20 cellular contexts compared by ENCODE assay signal in the genomic region with DNA sequence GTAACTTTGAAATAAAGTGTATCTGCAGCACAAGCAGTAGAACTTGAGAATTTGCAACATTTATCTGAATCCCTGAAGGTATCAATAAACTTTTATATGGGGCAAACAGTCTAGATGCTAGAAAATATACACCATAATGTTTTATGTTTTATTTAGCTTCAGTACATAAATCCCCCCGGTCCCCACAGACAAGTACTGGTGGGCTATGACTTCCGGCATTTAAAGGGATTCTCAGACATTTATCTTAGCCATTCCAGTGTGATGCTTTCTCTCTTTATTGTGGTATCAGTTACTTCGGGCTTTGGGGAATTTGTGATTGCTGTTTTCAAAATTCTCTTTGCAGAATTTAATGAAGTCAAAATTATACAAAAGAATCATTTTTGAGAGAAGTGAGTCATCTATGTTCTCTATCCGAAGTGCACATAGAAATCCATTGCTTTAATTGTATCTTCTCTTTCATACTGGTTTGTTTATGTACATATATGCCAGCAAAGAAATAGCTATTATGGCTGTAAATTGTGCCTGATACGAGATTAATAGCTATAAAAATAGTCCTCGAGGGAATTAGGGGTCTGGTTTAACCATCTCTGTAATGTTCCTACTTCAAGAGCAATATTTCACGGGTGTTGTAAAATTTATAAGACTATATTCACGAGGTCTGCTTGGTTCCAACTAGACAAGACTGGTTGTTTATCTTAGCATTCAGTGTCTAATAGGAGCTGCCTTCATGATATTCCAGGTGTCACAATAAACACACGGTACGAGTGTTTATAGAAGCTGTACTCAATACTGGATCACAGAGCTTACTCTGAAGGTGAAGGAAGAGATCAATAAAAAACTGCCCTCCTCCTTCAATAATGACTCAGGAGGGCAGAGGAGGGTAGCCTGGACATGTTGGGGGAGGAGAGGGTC.
DNase-seq lines count a peak whose midpoint lies in the region; FAIRE-seq and TF ChIP-seq lines count a peak whose summit lies in the region.
"Had no signal": no experiment of that assay in that cellular context is flagged by ENCODE, and none has a peak within 500 bp of the region (broad histone marks: within the 10 kb centered on the region; RNA-seq: fewer than 3 reads in every experiment).

No MANE protein-coding gene starts in this region.

- no peaks in the 10 kb centered on the region for H3K36me3 ChIP-seq in H7 (replicated peaks; ENCODE audit: control insufficient read depth, insufficient read depth, low read length)
- H3K36me3 ChIP-seq: BLaER1 treated with 17β-estradiol and CSF1 and Interleukin-3, amounts not matched to agents 10 nM and 100 nM; Peyer's patch had no signal

- peaks cover 9% of the 10 kb centered on the region for H3K27me3 ChIP-seq in H7 (ENCODE audit: control insufficient read depth, insufficient read depth, low read length)
- H3K27me3 ChIP-seq: Peyer's patch had no signal

- peak; percentile 53 for DNase-seq in DMS79 treated with DMSO at 0.1 percent for 48 hours (lab: John Stamatoyannopoulos, UW)
- DNase-seq in DMS79 (lab: John Stamatoyannopoulos, UW): no peak
- no peak for DNase-seq in D721Med (ENCODE audit: insufficient read length, low spot score)
- peak in 2 of 3 experiments; percentile 38 to 80 for DNase-seq in NCI-H1417 (lab: John Stamatoyannopoulos, UW)
- peak; percentile 66 for DNase-seq in NCI-H748 treated with DMSO at 0.1 percent for 48 hours (lab: John Stamatoyannopoulos, UW)
- no peak for DNase-seq in HuH-7.5 (ENCODE audit: low spot score)
- no peak for DNase-seq in pons (ENCODE audit: low spot score)
- no peak for DNase-seq in H7
- DNase-seq: 8988T; CD4-positive, alpha-beta memory T cell; DND-41; IMR-90; NCI-H1436 treated with DMSO at 0.1 percent for 48 hours; NCI-H2029 treated with DMSO at 0.1 percent for 48 hours; NCI-H526; Peyer's patch; T-cell had no signal

- no peak for TF ChIP-seq CTCF in D721Med (IDR thresholded peaks at IDR 0.05; ENCODE audit: insufficient read depth, missing control alignments)

- no peak overlapping the region for H3K4me3 ChIP-seq in H7 (ENCODE audit: insufficient read depth, low read depth, low read length)
- H3K4me3 ChIP-seq: BLaER1 treated with 17β-estradiol and CSF1 and Interleukin-3, amounts not matched to agents 10 nM and 100 nM; GM12878; Peyer's patch had no signal

- FAIRE-seq in D721Med (lab: Jason Lieb, UNC): peak; percentile 72
- FAIRE-seq: GM12878, H54 had no signal

Comparison
In these comparisons a context has a peak if more than half of its experiments do, and no peak if none do; other contexts are left out.
1. DNase-seq: peak in DMS79 treated with DMSO at 0.1 percent for 48 hours (single experiment), NCI-H1417 (2 of 3) and NCI-H748 treated with DMSO at 0.1 percent for 48 hours (single experiment); none in DMS79 (single experiment), D721Med (single experiment), HuH-7.5 (single experiment), pons (single experiment) and H7 (single experiment).